ENCODE assay signal across 1 cellular context in the genomic region with DNA sequence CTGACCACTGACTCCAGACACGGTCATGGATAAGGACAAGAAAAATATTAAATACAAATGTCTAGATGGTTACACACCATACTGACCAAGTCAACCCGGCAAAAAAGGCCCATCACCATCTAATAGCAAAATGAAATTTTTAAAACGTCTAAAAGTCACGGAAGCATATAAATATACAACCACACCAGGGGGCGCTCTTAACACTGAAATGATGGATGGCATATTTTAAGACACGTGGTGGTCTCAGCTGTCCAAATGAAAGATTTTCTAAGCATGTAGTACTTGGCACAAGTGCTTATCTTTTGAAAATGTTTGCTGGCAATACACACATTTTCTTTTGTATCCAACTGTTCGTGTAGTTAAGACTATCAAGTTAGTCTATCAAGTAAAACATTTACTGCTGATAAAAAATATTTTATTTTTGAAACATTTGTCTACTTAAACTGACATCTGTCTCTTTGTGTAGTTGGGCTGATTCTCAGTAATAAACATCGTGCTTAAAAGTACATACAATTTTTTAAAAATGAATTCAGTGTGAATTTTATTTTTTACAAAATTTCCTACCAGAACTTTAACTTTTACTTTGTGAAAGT.
TF ChIP-seq lines count a peak whose summit lies in the region.

No MANE protein-coding gene starts in this region.

TF ChIP-seq in GM12878, 131 proteins besides CTCF, POLR2A, EP300 and RAD21 (continued from another document):
- TF ChIP-seq, protein P1, sequence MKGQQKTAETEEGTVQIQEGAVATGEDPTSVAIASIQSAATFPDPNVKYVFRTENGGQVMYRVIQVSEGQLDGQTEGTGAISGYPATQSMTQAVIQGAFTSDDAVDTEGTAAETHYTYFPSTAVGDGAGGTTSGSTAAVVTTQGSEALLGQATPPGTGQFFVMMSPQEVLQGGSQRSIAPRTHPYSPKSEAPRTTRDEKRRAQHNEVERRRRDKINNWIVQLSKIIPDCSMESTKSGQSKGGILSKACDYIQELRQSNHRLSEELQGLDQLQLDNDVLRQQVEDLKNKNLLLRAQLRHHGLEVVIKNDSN (IDR thresholded peaks at IDR 0.05; ENCODE audit: borderline replicate concordance, extremely low read length, insufficient read depth, low read depth, low read length): no peak
- TF ChIP-seq STAT1 (conservative IDR thresholded peaks at IDR 0.05): no peak
- TF ChIP-seq, protein P2, sequence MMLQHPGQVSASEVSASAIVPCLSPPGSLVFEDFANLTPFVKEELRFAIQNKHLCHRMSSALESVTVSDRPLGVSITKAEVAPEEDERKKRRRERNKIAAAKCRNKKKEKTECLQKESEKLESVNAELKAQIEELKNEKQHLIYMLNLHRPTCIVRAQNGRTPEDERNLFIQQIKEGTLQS (IDR thresholded peaks at IDR 0.05; ENCODE audit: borderline replicate concordance, extremely low read depth, low read depth, low read length): 0 out of 2 replicates have a peak, but pooled peaks have one; percentile 14
- TF ChIP-seq ESRRA (IDR thresholded peaks at IDR 0.05; ENCODE audit: low read length): no peak
- TF ChIP-seq CEBPB (IDR thresholded peaks at IDR 0.05; ENCODE audit: borderline replicate concordance in 1 of 2, low read depth in 2 of 2, low read length in 2 of 2): no peak
- TF ChIP-seq SMC3 (IDR thresholded peaks at IDR 0.05; ENCODE audit: borderline replicate concordance, low read length): peak; percentile 78
- no peak for TF ChIP-seq IKZF2 (IDR thresholded peaks at IDR 0.05)
- TF ChIP-seq, protein P3, sequence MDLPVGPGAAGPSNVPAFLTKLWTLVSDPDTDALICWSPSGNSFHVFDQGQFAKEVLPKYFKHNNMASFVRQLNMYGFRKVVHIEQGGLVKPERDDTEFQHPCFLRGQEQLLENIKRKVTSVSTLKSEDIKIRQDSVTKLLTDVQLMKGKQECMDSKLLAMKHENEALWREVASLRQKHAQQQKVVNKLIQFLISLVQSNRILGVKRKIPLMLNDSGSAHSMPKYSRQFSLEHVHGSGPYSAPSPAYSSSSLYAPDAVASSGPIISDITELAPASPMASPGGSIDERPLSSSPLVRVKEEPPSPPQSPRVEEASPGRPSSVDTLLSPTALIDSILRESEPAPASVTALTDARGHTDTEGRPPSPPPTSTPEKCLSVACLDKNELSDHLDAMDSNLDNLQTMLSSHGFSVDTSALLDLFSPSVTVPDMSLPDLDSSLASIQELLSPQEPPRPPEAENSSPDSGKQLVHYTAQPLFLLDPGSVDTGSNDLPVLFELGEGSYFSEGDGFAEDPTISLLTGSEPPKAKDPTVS (IDR thresholded peaks at IDR 0.05; ENCODE audit: low read depth, low read length): no peak
- TF ChIP-seq, protein P4, sequence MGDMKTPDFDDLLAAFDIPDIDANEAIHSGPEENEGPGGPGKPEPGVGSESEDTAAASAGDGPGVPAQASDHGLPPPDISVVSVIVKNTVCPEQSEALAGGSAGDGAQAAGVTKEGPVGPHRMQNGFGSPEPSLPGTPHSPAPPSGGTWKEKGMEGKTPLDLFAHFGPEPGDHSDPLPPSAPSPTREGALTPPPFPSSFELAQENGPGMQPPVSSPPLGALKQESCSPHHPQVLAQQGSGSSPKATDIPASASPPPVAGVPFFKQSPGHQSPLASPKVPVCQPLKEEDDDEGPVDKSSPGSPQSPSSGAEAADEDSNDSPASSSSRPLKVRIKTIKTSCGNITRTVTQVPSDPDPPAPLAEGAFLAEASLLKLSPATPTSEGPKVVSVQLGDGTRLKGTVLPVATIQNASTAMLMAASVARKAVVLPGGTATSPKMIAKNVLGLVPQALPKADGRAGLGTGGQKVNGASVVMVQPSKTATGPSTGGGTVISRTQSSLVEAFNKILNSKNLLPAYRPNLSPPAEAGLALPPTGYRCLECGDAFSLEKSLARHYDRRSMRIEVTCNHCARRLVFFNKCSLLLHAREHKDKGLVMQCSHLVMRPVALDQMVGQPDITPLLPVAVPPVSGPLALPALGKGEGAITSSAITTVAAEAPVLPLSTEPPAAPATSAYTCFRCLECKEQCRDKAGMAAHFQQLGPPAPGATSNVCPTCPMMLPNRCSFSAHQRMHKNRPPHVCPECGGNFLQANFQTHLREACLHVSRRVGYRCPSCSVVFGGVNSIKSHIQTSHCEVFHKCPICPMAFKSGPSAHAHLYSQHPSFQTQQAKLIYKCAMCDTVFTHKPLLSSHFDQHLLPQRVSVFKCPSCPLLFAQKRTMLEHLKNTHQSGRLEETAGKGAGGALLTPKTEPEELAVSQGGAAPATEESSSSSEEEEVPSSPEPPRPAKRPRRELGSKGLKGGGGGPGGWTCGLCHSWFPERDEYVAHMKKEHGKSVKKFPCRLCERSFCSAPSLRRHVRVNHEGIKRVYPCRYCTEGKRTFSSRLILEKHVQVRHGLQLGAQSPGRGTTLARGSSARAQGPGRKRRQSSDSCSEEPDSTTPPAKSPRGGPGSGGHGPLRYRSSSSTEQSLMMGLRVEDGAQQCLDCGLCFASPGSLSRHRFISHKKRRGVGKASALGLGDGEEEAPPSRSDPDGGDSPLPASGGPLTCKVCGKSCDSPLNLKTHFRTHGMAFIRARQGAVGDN (IDR thresholded peaks at IDR 0.05): no peak
- no peak for TF ChIP-seq ASH2L (IDR thresholded peaks at IDR 0.05; ENCODE audit: borderline replicate concordance, low read depth)
- TF ChIP-seq BACH1 (IDR thresholded peaks at IDR 0.05; ENCODE audit: borderline replicate concordance): no peak
- no peak for TF ChIP-seq NFYA (IDR thresholded peaks at IDR 0.05; ENCODE audit: borderline replicate concordance, low read depth, low read length)
- no peak for TF ChIP-seq EZH2 (IDR thresholded peaks at IDR 0.05; ENCODE audit: borderline replicate concordance, control insufficient read depth, low read depth, low read length)
- no peak for TF ChIP-seq YBX1 (IDR thresholded peaks at IDR 0.05)
- no peak for TF ChIP-seq KDM1A (IDR thresholded peaks at IDR 0.05; ENCODE audit: borderline replicate concordance)
- no peak for TF ChIP-seq MYC (IDR thresholded peaks at IDR 0.05; ENCODE audit: insufficient read depth, insufficient read length, insufficient replicate concordance, low read length, severe bottlenecking)
- no peak for TF ChIP-seq TCF12 (IDR thresholded peaks at IDR 0.05; ENCODE audit: low read depth, low read length)
- no peak for TF ChIP-seq MEF2B (IDR thresholded peaks at IDR 0.05; ENCODE audit: partially characterized antibody, poor library complexity, severe bottlenecking)
- TF ChIP-seq, protein P5, sequence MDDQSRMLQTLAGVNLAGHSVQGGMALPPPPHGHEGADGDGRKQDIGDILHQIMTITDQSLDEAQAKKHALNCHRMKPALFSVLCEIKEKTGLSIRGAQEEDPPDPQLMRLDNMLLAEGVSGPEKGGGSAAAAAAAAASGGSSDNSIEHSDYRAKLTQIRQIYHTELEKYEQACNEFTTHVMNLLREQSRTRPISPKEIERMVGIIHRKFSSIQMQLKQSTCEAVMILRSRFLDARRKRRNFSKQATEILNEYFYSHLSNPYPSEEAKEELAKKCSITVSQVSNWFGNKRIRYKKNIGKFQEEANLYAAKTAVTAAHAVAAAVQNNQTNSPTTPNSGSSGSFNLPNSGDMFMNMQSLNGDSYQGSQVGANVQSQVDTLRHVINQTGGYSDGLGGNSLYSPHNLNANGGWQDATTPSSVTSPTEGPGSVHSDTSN (IDR thresholded peaks at IDR 0.05; ENCODE audit: insufficient replicate concordance, low read depth, low read length): peak; percentile 12
- no peak for TF ChIP-seq DPF2 (IDR thresholded peaks at IDR 0.05)
- TF ChIP-seq, protein P6, sequence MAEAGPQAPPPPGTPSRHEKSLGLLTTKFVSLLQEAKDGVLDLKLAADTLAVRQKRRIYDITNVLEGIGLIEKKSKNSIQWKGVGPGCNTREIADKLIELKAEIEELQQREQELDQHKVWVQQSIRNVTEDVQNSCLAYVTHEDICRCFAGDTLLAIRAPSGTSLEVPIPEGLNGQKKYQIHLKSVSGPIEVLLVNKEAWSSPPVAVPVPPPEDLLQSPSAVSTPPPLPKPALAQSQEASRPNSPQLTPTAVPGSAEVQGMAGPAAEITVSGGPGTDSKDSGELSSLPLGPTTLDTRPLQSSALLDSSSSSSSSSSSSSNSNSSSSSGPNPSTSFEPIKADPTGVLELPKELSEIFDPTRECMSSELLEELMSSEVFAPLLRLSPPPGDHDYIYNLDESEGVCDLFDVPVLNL (IDR thresholded peaks at IDR 0.05; ENCODE audit: low read depth, low read length): no peak
- no peak for TF ChIP-seq BMI1 (IDR thresholded peaks at IDR 0.05; ENCODE audit: borderline replicate concordance)
- TF ChIP-seq SIN3A (IDR thresholded peaks at IDR 0.05; ENCODE audit: low read depth, low read length): no peak
- no peak for TF ChIP-seq CBX3 (IDR thresholded peaks at IDR 0.05; ENCODE audit: borderline replicate concordance, low read depth)
- TF ChIP-seq SREBF2 (IDR thresholded peaks at IDR 0.05; ENCODE audit: low read length): no peak
- TF ChIP-seq MTA3 (IDR thresholded peaks at IDR 0.05; ENCODE audit: borderline replicate concordance, low read length): no peak
- TF ChIP-seq, protein P7, sequence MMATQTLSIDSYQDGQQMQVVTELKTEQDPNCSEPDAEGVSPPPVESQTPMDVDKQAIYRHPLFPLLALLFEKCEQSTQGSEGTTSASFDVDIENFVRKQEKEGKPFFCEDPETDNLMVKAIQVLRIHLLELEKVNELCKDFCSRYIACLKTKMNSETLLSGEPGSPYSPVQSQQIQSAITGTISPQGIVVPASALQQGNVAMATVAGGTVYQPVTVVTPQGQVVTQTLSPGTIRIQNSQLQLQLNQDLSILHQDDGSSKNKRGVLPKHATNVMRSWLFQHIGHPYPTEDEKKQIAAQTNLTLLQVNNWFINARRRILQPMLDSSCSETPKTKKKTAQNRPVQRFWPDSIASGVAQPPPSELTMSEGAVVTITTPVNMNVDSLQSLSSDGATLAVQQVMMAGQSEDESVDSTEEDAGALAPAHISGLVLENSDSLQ (IDR thresholded peaks at IDR 0.05): peak; percentile 49; the same call in 1 of the 2 replicates
- TF ChIP-seq, protein P8, sequence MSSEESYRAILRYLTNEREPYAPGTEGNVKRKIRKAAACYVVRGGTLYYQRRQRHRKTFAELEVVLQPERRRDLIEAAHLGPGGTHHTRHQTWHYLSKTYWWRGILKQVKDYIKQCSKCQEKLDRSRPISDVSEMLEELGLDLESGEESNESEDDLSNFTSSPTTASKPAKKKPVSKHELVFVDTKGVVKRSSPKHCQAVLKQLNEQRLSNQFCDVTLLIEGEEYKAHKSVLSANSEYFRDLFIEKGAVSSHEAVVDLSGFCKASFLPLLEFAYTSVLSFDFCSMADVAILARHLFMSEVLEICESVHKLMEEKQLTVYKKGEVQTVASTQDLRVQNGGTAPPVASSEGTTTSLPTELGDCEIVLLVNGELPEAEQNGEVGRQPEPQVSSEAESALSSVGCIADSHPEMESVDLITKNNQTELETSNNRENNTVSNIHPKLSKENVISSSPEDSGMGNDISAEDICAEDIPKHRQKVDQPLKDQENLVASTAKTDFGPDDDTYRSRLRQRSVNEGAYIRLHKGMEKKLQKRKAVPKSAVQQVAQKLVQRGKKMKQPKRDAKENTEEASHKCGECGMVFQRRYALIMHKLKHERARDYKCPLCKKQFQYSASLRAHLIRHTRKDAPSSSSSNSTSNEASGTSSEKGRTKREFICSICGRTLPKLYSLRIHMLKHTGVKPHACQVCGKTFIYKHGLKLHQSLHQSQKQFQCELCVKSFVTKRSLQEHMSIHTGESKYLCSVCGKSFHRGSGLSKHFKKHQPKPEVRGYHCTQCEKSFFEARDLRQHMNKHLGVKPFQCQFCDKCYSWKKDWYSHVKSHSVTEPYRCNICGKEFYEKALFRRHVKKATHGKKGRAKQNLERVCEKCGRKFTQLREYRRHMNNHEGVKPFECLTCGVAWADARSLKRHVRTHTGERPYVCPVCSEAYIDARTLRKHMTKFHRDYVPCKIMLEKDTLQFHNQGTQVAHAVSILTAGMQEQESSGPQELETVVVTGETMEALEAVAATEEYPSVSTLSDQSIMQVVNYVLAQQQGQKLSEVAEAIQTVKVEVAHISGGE (CRISPR knock-in tag; IDR thresholded peaks at IDR 0.05): no peak
- TF ChIP-seq CBFB (IDR thresholded peaks at IDR 0.05; ENCODE audit: low read depth): no peak
- TF ChIP-seq, protein P9, sequence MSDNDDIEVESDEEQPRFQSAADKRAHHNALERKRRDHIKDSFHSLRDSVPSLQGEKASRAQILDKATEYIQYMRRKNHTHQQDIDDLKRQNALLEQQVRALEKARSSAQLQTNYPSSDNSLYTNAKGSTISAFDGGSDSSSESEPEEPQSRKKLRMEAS (IDR thresholded peaks at IDR 0.05; ENCODE audit: low read depth, low read length): no peak
- no peak for TF ChIP-seq SUZ12 (IDR thresholded peaks at IDR 0.05; ENCODE audit: unreplicated experiment)
- TF ChIP-seq LARP7 (IDR thresholded peaks at IDR 0.05): no peak
- TF ChIP-seq FOXK2 (IDR thresholded peaks at IDR 0.05): no peak
- peak; percentile 66 for TF ChIP-seq RAD51 (IDR thresholded peaks at IDR 0.05)
TF ChIP-seq in GM12878: peak in this region for 5.
